In the genomic region with DNA sequence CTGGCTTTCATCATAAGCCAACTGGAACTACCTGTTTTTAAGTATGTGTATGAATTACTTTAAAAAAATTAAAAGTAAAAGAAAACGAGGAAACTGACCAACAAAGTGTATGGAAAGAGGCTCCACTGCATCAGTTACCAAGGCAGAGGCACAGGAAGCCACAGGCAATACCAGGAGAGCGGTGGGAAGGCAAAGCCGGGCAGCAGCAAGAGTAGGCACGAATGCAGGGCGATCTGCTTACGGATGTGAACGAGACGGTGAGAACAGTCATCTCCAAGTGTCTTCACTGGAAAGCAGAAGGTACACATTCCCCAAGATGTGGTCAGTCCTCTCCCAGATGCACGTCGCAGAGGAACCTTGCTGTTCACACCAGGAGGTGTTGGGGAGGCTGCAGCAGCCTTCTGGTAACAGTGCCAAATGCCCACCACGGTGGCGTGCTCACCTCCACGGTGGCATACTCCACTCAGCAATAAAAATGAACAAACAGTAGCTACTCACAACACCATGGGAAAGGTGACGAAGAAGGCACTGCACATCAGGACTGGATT, we compare ENCODE assay signal across 16 cellular contexts. TPM values are rescaled to one million over a fixed set of nuclear protein-coding genes. Genes with fewer than 3 reads are reported as not detected.
A peak's percentile ranks its signal among the peaks of the same experiment; 100 is the strongest.
DNase-seq lines count a peak whose midpoint lies in the region; ATAC-seq and TF ChIP-seq lines count a peak whose summit lies in the region.
"Had no signal": no experiment of that assay in that cellular context is flagged by ENCODE, and none has a peak within 500 bp of the region (broad histone marks: within the 10 kb centered on the region; RNA-seq: fewer than 3 reads in every experiment).

No MANE protein-coding gene starts in this region.

- H3K27ac ChIP-seq in right cardiac atrium (ENCODE audit: low read length) (no peak overlapping the region), upper lobe of right lung (no peak overlapping the region)

- H3K36me3 ChIP-seq in upper lobe of right lung, result peaks cover 4% of the 10 kb centered on the region

- H3K9me3 ChIP-seq in right cardiac atrium (ENCODE audit: control insufficient read depth, low read length), result no peaks in the 10 kb centered on the region
- H3K9me3 ChIP-seq in upper lobe of right lung, result no peaks in the 10 kb centered on the region
- H3K9me3 ChIP-seq: BE2C had no signal

- H3K27me3 Mint-ChIP-seq in chondrocyte (ENCODE audit: low read depth), result no peaks in the 10 kb centered on the region
- H3K27me3 Mint-ChIP-seq in natural killer cell (ENCODE audit: low read depth in 2 of 2), result no peaks in the 10 kb centered on the region

- H3K4me1 Mint-ChIP-seq in chondrocyte (ENCODE audit: low read depth), result no peaks in the 10 kb centered on the region
- H3K4me1 Mint-ChIP-seq in natural killer cell, result peaks cover 50 to 84% of the 10 kb centered on the region in 2 donors

- in situ Hi-C loops in GM13976 (cut with MboI; ENCODE audit: low sequenced_read_pairs, unreplicated experiment), result no loop called here

- ATAC-seq in right cardiac atrium (no peak), left cardiac atrium (no peak), natural killer cell (no peak), upper lobe of right lung (no peak), GM18502 (IDR thresholded peaks at IDR 0.05; ENCODE audit: poor library complexity, unreplicated experiment) (no peak)
- ATAC-seq: Panc1, Right ventricle myocardium inferior had no signal

- no peak overlapping the region for H3K4me3 Mint-ChIP-seq in chondrocyte (ENCODE audit: unreplicated experiment)
- H3K4me3 Mint-ChIP-seq in natural killer cell, result peak overlapping the region; percentile 68

- H3K36me3 Mint-ChIP-seq in chondrocyte (ENCODE audit: low read depth) (peaks cover 16% of the 10 kb centered on the region), natural killer cell (peaks cover 6% of the 10 kb centered on the region)

- H3K9me3 Mint-ChIP-seq in chondrocyte (ENCODE audit: low read depth) (peaks cover 11% of the 10 kb centered on the region), natural killer cell (no peaks in the 10 kb centered on the region)

- intact Hi-C loops in right cardiac atrium (cut with DNase I), result no loop called here
- intact Hi-C loops in left cardiac atrium (cut with DNase I), result no loop called here
- intact Hi-C loops in natural killer cell (cut with micrococcal nuclease), result no loop called here
- intact Hi-C loops in upper lobe of right lung (cut with DNase I), result no loop called here

- no peaks in the 10 kb centered on the region for H3K27me3 ChIP-seq in right cardiac atrium (ENCODE audit: control insufficient read depth, insufficient read depth)
- H3K27me3 ChIP-seq in upper lobe of right lung, result no peaks in the 10 kb centered on the region
- H3K27me3 ChIP-seq: BE2C had no signal

- H3K4me1 ChIP-seq in right cardiac atrium (ENCODE audit: control insufficient read depth, insufficient read depth, low read length) (peaks cover under 1% of the 10 kb centered on the region), upper lobe of right lung (peaks cover 3% of the 10 kb centered on the region)
- H3K4me1 ChIP-seq: BE2C had no signal

- DNase-seq in right cardiac atrium (peak in 2 of 3 donors; percentile 1 to 30), left cardiac atrium (no peak), chondrocyte (ENCODE audit: low spot score) (peak; percentile 50), natural killer cell (peak; percentile 10), upper lobe of right lung (peak; percentile 39), GM13976 (ENCODE audit: low spot score) (no peak)
- DNase-seq: BE2C, DMS 273 treated with DMSO at 0.1 percent for 48 hours, Kasumi-1, NCI-H187 treated with DMSO at 0.1 percent for 48 hours, NCI-H2171, NCI-H446 treated with DMSO at 0.1 percent for 48 hours, NCI-H82 had no signal

- H3K4me3 ChIP-seq in right cardiac atrium (ENCODE audit: low read length) (no peak overlapping the region), upper lobe of right lung (no peak overlapping the region)

- WGBS in right cardiac atrium, result 92% methylated on average over 14 of the region's 14 CpGs

- H3K27ac Mint-ChIP-seq in chondrocyte (ENCODE audit: unreplicated experiment) (no peak overlapping the region), natural killer cell (peak overlapping the region; percentile 87 to 88)

- TF ChIP-seq CTCF in chondrocyte (IDR thresholded peaks at IDR 0.05) (no peak), natural killer cell (IDR thresholded peaks at IDR 0.05) (no peak), upper lobe of right lung (IDR thresholded peaks at IDR 0.05) (no peak), GM13976 (IDR thresholded peaks at IDR 0.05; ENCODE audit: borderline replicate concordance, control extremely low read depth, extremely low read depth, insufficient read depth, missing control alignments) (no peak)

RNA-seq across cellular contexts. Expression of a gene that starts 43.1 kb away (rescaled TPM):
- total RNA-seq in right cardiac atrium, result 10 to 100 TPM; 13.3 to 28.4 (median 21.1) TPM
- polyA plus RNA-seq in right cardiac atrium, result 19.8 TPM
- 10 to 100 TPM; 14.3 to 19.3 TPM for total RNA-seq in left cardiac atrium
- 30.0 to 39.2 TPM (median 33.1 TPM) in 3 replicates for total RNA-seq in chondrocyte
- total RNA-seq in natural killer cell, result 10 to 100 TPM; 18.9 to 35.9 (median 28.8) TPM
- 33.2 TPM for total RNA-seq in upper lobe of right lung

Comparison
In these comparisons a context has a peak if more than half of its experiments do, and no peak if none do; other contexts are left out.
1. DNase-seq: peak in right cardiac atrium (2 of 3), chondrocyte (single experiment), natural killer cell (single experiment) and upper lobe of right lung (single experiment); none in left cardiac atrium (single experiment) and GM13976 (single experiment).